Comparison of ENCODE assay signal across 8 cellular contexts in the genomic region with DNA sequence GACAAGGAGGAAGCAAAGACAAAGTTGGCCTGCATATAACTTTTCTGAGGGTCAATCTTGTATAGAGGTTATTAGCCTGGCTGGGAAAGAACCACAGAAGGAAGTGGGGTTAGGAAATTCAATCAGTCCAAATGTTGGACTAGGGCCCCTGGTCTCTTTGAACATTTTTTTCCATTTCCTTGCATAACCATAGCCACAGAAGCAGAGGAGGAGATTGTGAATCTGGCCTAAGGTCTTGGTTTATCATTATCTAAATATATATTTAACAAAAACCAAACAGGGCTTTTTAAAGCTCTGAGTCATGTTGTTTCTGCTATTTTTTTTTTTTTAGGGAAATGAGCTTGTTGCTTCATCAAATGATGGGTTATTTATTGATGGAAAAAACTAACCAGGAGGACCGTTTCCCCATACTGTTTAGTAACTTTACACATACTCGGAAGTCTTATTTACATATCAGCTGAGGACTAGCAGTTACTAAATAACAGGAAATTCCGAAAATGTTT.
DNase-seq lines count a peak whose midpoint lies in the region; ATAC-seq and FAIRE-seq lines count a peak whose summit lies in the region.
"Had no signal": no experiment of that assay in that cellular context is flagged by ENCODE, and none has a peak within 500 bp of the region (broad histone marks: within the 10 kb centered on the region; RNA-seq: fewer than 3 reads in every experiment).

No MANE protein-coding gene starts in this region.

- DNase-seq in T-helper 17 cell (no peak), small intestine (no peak), UCSD-AML1 (lab: John Stamatoyannopoulos, UW; ENCODE audit: unreplicated experiment) (no peak), DMS153 treated with DMSO at 0.1 percent for 48 hours (lab: John Stamatoyannopoulos, UW; ENCODE audit: unreplicated experiment) (no peak)
- no peak for DNase-seq in activated naive CD8-positive, alpha-beta T cell treated with anti-CD3 and anti-CD28 coated beads for 36 hours
- DNase-seq: effector CD8-positive, alpha-beta T cell had no signal

- no peaks in the 10 kb centered on the region for H3K36me3 ChIP-seq in small intestine (ENCODE audit: control insufficient read depth in 2 of 2, insufficient read depth in 2 of 2, low read length in 2 of 2)

- H3K27ac Mint-ChIP-seq in T-helper 17 cell = no peak overlapping the region
- H3K27ac Mint-ChIP-seq in activated naive CD8-positive, alpha-beta T cell treated with anti-CD3 and anti-CD28 coated beads for 36 hours = no peak overlapping the region

- H3K4me3 Mint-ChIP-seq in T-helper 17 cell = peak overlapping the region; percentile 22
- no peak overlapping the region for H3K4me3 Mint-ChIP-seq in activated naive CD8-positive, alpha-beta T cell treated with anti-CD3 and anti-CD28 coated beads for 36 hours

- ATAC-seq in GM19043 (IDR thresholded peaks at IDR 0.05; ENCODE audit: low read depth, unreplicated experiment) (peak; percentile 74), HG02943 (IDR thresholded peaks at IDR 0.05; ENCODE audit: low read depth, unreplicated experiment) (peak; percentile 82), T-helper 17 cell (no peak)

- H3K9me3 Mint-ChIP-seq in activated naive CD8-positive, alpha-beta T cell treated with anti-CD3 and anti-CD28 coated beads for 36 hours = no peaks in the 10 kb centered on the region

- no peaks in the 10 kb centered on the region for H3K27me3 ChIP-seq in small intestine (ENCODE audit: control insufficient read depth in 2 of 2, insufficient read depth in 2 of 2, low read length in 2 of 2)

- peaks cover 2% of the 10 kb centered on the region for H3K4me1 Mint-ChIP-seq in T-helper 17 cell
- H3K4me1 Mint-ChIP-seq in activated naive CD8-positive, alpha-beta T cell treated with anti-CD3 and anti-CD28 coated beads for 36 hours = no peaks in the 10 kb centered on the region

- H3K36me3 Mint-ChIP-seq in T-helper 17 cell (ENCODE audit: low read depth) = no peaks in the 10 kb centered on the region
- H3K36me3 Mint-ChIP-seq in activated naive CD8-positive, alpha-beta T cell treated with anti-CD3 and anti-CD28 coated beads for 36 hours = no peaks in the 10 kb centered on the region

- FAIRE-seq in small intestine (lab: Jason Lieb, UNC) = no peak

- peaks cover 5% of the 10 kb centered on the region for H3K27me3 Mint-ChIP-seq in T-helper 17 cell
- peaks cover 3% of the 10 kb centered on the region for H3K27me3 Mint-ChIP-seq in activated naive CD8-positive, alpha-beta T cell treated with anti-CD3 and anti-CD28 coated beads for 36 hours

- H3K9me3 ChIP-seq in T-helper 17 cell (ENCODE audit: control insufficient read depth, low read length, poor library complexity, severe bottlenecking) (no peaks in the 10 kb centered on the region), small intestine (ENCODE audit: control insufficient read depth, low read depth) (no peaks in the 10 kb centered on the region)

- no peaks in the 10 kb centered on the region for H3K4me1 ChIP-seq in small intestine (ENCODE audit: control insufficient read depth in 2 of 2, insufficient read depth in 1 of 2, low read depth in 1 of 2, low read length in 1 of 2)

- H3K4me3 ChIP-seq in small intestine (ENCODE audit: low read depth in 1 of 2, low read length in 2 of 2) = no peak overlapping the region

- peak overlapping the region; percentile 32 to 57 for H3K27ac ChIP-seq in small intestine (ENCODE audit: low read depth in 1 of 2, low read length in 1 of 2)

- 14 to 37% (median 32%) methylated on average over 3 of the region's 3 CpGs for WGBS in small intestine, 3 donors
